ENCODE assay signal across 27 cellular contexts in genomic region chr7:68697821-68698280, GRCh38.
A peak's percentile ranks its signal among the peaks of the same experiment; 100 is the strongest.
DNase-seq lines count a peak whose midpoint lies in the region; ATAC-seq and TF ChIP-seq lines count a peak whose summit lies in the region.
"Had no signal": no experiment of that assay in that cellular context is flagged by ENCODE, and none has a peak within 500 bp of the region (broad histone marks: within the 10 kb centered on the region; RNA-seq: fewer than 3 reads in every experiment).

No MANE protein-coding gene starts in this region.

- H4K91ac ChIP-seq in trophoblast cell (ENCODE audit: low read depth, low read length): no peak overlapping the region

- no peak overlapping the region for H4K12ac ChIP-seq in trophoblast cell (ENCODE audit: low read depth, low read length)

- no peak overlapping the region for H2AK5ac ChIP-seq in trophoblast cell (ENCODE audit: low read length)

- DNase-seq in DMS 273 treated with DMSO at 0.1 percent for 48 hours (lab: John Stamatoyannopoulos, UW): peak; percentile 65
- DNase-seq in NCI-H524 treated with DMSO at 0.1 percent for 48 hours (lab: John Stamatoyannopoulos, UW): peak; percentile 86
- peak; percentile 42 for DNase-seq in choroid plexus epithelial cell (ENCODE audit: low read depth)
- DNase-seq in trophoblast cell: no peak
- DNase-seq in stimulated activated CD4-positive, alpha-beta T cell treated with anti-CD3 and anti-CD28 coated beads, Interleukin-4, amount 100 ng/mL, for 24 hours: no peak
- DNase-seq in SW480 (ENCODE audit: low spot score): no peak
- DNase-seq in middle frontal gyrus (ENCODE audit: extremely low spot score, low spot score): no peak
- DNase-seq: activated B cell treated with CpG ODN at 0.5 μM for 24 hours; activated CD4-positive, alpha-beta T cell treated with anti-CD3 and anti-CD28 coated beads, Interleukin-2, amount 50 U/mL, for 4 hours; activated CD8-positive, alpha-beta memory T cell treated with anti-CD3 and anti-CD28 coated beads, Interleukin-2, amount 50 U/mL, for 4 hours; CD4-positive, alpha-beta memory T cell; DMS153; effector memory CD4-positive, alpha-beta T cell; GDM1; HCEC 1CT; hippocampal formation; naive thymus-derived CD8-positive, alpha-beta T cell; NCI-H187 treated with DMSO at 0.1 percent for 48 hours; NCI-H2227 treated with DMSO at 0.1 percent for 48 hours; NCI-H748 treated with DMSO at 0.1 percent for 48 hours; stimulated activated CD4-positive, alpha-beta T cell treated with anti-CD3 and anti-CD28 coated beads, Interleukin-12 subunit alpha, Interleukin-12 subunit beta, amount 100 ng/mL, for 4 hours; stimulated activated CD4-positive, alpha-beta T cell treated with anti-CD3 and anti-CD28 coated beads, Interleukin-4, amount 100 ng/mL, for 4 hours; stimulated activated naive CD4-positive, alpha-beta T cell treated with Interleukin-2 at 50 U/mL for 16 hours had no signal

- H2BK12ac ChIP-seq in trophoblast cell (ENCODE audit: low read length): no peak overlapping the region

- H3K27me3 ChIP-seq in trophoblast cell (ENCODE audit: insufficient read depth, low read length): no peaks in the 10 kb centered on the region

- no peaks in the 10 kb centered on the region for H3K36me3 ChIP-seq in trophoblast cell (ENCODE audit: control insufficient read depth in 1 of 2, insufficient read depth in 2 of 2, low read length in 2 of 2)

- H3K4ac ChIP-seq in trophoblast cell (ENCODE audit: low read depth, low read length): no peak overlapping the region

- H3K27ac ChIP-seq in trophoblast cell (ENCODE audit: low read depth, low read length): no peak overlapping the region
- H3K27ac ChIP-seq: HL-60 had no signal

- H3K23ac ChIP-seq in trophoblast cell (ENCODE audit: low read length): no peak overlapping the region

- no peak overlapping the region for H3K4me2 ChIP-seq in trophoblast cell (ENCODE audit: low read length)

- no peaks in the 10 kb centered on the region for H3K9me3 ChIP-seq in trophoblast cell (ENCODE audit: insufficient read depth, low read depth, low read length)

- no peaks in the 10 kb centered on the region for H3K79me2 ChIP-seq in trophoblast cell (ENCODE audit: control insufficient read depth, insufficient read depth, low read length, poor library complexity)

- H2AFZ ChIP-seq in trophoblast cell (ENCODE audit: insufficient read depth, low read length, poor library complexity): no peak overlapping the region

- H2BK5ac ChIP-seq in trophoblast cell (ENCODE audit: low read depth, low read length, poor library complexity): no peak overlapping the region

- H3K4me1 ChIP-seq in trophoblast cell (ENCODE audit: control insufficient read depth in 1 of 2, insufficient read depth in 2 of 2, low read length in 2 of 2): peaks cover 0 to 2% of the 10 kb centered on the region in 2 experiments

- TF ChIP-seq CTCF in choroid plexus epithelial cell (conservative IDR thresholded peaks at IDR 0.05; ENCODE audit: low read depth, low read length): no peak

- no peak overlapping the region for H2BK120ac ChIP-seq in trophoblast cell (ENCODE audit: insufficient read depth, low read length, poor library complexity)

- no peaks in the 10 kb centered on the region for H3K79me1 ChIP-seq in trophoblast cell (ENCODE audit: low read length)

- ATAC-seq in GM21381 (IDR thresholded peaks at IDR 0.05; ENCODE audit: unreplicated experiment): no peak
- ATAC-seq: HepG2; left lobe of liver; naive thymus-derived CD8-positive, alpha-beta T cell had no signal

- no peak overlapping the region for H3K4me3 ChIP-seq in choroid plexus epithelial cell (ENCODE audit: low read depth, low read length)
- H3K4me3 ChIP-seq in trophoblast cell (ENCODE audit: low read depth, low read length): no peak overlapping the region

- H3K14ac ChIP-seq in trophoblast cell (ENCODE audit: low read length): no peak overlapping the region

- peak overlapping the region; percentile 45 for H3K9ac ChIP-seq in trophoblast cell (ENCODE audit: low read length)

- H4K8ac ChIP-seq in trophoblast cell (ENCODE audit: low read depth, low read length): no peak overlapping the region

- H3K18ac ChIP-seq in trophoblast cell (ENCODE audit: low read length): no peak overlapping the region

- no CpG with 5 or more reads among the region's 6 CpGs for WGBS in trophoblast cell (ENCODE audit: extremely low coverage, insufficient coverage, insufficient read length)

Comparison
In these comparisons a context has a peak if more than half of its experiments do, and no peak if none do; other contexts are left out.
1. DNase-seq: peak in DMS 273 treated with DMSO at 0.1 percent for 48 hours (single experiment), NCI-H524 treated with DMSO at 0.1 percent for 48 hours (single experiment) and choroid plexus epithelial cell (single experiment); none in trophoblast cell (0 of 2), stimulated activated CD4-positive, alpha-beta T cell treated with anti-CD3 and anti-CD28 coated beads, Interleukin-4, amount 100 ng/mL, for 24 hours (single experiment), SW480 (single experiment) and middle frontal gyrus (single experiment).